Comparison of ENCODE assay signal across 15 cellular contexts in genomic region chr1:119773711-119774241, GRCh38. TPM values are rescaled to one million over a fixed set of nuclear protein-coding genes. Genes with fewer than 3 reads are reported as not detected.
A peak's percentile ranks its signal among the peaks of the same experiment; 100 is the strongest.
DNase-seq lines count a peak whose midpoint lies in the region; ATAC-seq, FAIRE-seq and TF ChIP-seq lines count a peak whose summit lies in the region.
"Had no signal": no experiment of that assay in that cellular context is flagged by ENCODE, and none has a peak within 500 bp of the region (broad histone marks: within the 10 kb centered on the region; RNA-seq: fewer than 3 reads in every experiment).

No MANE protein-coding gene starts in this region.

- no peaks in the 10 kb centered on the region; the same call in 1 of the 2 replicates for H3K23me2 ChIP-seq in H1 (ENCODE audit: low read depth, low read length)

- H3K18ac ChIP-seq in H1 (ENCODE audit: extremely low read depth, low read length) (0 out of 2 replicates have a peak overlapping the region, but pooled peaks have one; percentile 10), mesendoderm (ENCODE audit: low read length) (no peak overlapping the region)

- 80% methylated on average over 3 of the region's 3 CpGs; no CpG with 5 or more reads in 1 of the 2 experiments for WGBS in H1 (ENCODE audit: extremely low coverage in 1 of 2, insufficient coverage in 1 of 2, insufficient read length in 1 of 2, insufficient replicate concordance in 2 of 2, low coverage in 1 of 2, low lambda C conversion rate in 2 of 2, missing lambda C conversion rate in 1 of 2), 2 experiments
- no CpG with 5 or more reads among the region's 3 CpGs for WGBS in mesendoderm (ENCODE audit: extremely low coverage, insufficient coverage, low lambda C conversion rate)
- WGBS in gastroesophageal sphincter (ENCODE audit: low coverage in 1 of 2), 2 donors = 89 to 92% methylated on average over 3 of the region's 3 CpGs

- H3K56ac ChIP-seq in H1 (replicated peaks; ENCODE audit: insufficient read length, low read depth, low read length) (no peak overlapping the region), mesendoderm (ENCODE audit: low read length) (peak overlapping the region; percentile 12)

- H3K9me3 Mint-ChIP-seq in activated T-helper 17 cell treated with anti-CD3 and anti-CD28 coated beads, Interleukin-2, amount 50 U/mL, for 72 hours = no peaks in the 10 kb centered on the region

- no peak for TF ChIP-seq POLR2A in H1 (IDR thresholded peaks at IDR 0.05; ENCODE audit: control extremely low read depth in 1 of 2, low read depth in 2 of 2, low read length in 2 of 2)
- no peak for TF ChIP-seq POLR2A in gastroesophageal sphincter (IDR thresholded peaks at IDR 0.05)

- no peak overlapping the region for H3K27ac Mint-ChIP-seq in activated T-helper 17 cell treated with anti-CD3 and anti-CD28 coated beads, Interleukin-2, amount 50 U/mL, for 72 hours

- peak; percentile 35 to 85 (median 48) for DNase-seq in NCI-H1417 (lab: John Stamatoyannopoulos, UW)
- DNase-seq in H1 (ENCODE audit: low read depth in 1 of 2, low spot score in 2 of 2) = no peak
- DNase-seq in mesendoderm = peak; percentile 85
- no peak for DNase-seq in amygdala (lab: John Stamatoyannopoulos, UW)
- DNase-seq: activated naive CD4-positive, alpha-beta T cell treated with anti-CD3 and anti-CD28 coated beads, Interleukin-2, amount 50 U/mL, for 16 hours; midbrain; stimulated activated CD4-positive, alpha-beta T cell treated with anti-CD3 and anti-CD28 coated beads, Interleukin-1b, Interleukin-23, amount 100 ng/mL, for 48 hours had no signal

- no peaks in the 10 kb centered on the region for H4K20me1 ChIP-seq in H1 (replicated peaks in 1 of 2; ENCODE audit: control insufficient read depth in 1 of 2, insufficient read depth in 2 of 2, low read length in 2 of 2)

- TF ChIP-seq RAD21 in H1 (IDR thresholded peaks at IDR 0.05 in 1 of 2, conservative IDR thresholded peaks at IDR 0.05 in 1 of 2; ENCODE audit: low read depth in 2 of 2, low read length in 2 of 2) = no peak

- no peak for ATAC-seq in gastroesophageal sphincter
- ATAC-seq in activated T-helper 17 cell treated with anti-CD3 and anti-CD28 coated beads, Interleukin-2, amount 50 U/mL, for 72 hours (replicated peaks) = no peak
- ATAC-seq in GM19035 (IDR thresholded peaks at IDR 0.05; ENCODE audit: unreplicated experiment) = no peak

- H4K5ac ChIP-seq in H1 (ENCODE audit: insufficient read length, low read depth, low read length) (no peak overlapping the region), mesendoderm (ENCODE audit: low read length) (no peak overlapping the region)

- H3K9me3 ChIP-seq in H1 (ENCODE audit: insufficient read depth in 2 of 2, low read depth in 1 of 2, low read length in 1 of 2) = no peaks in the 10 kb centered on the region
- no peaks in the 10 kb centered on the region for H3K9me3 ChIP-seq in gastroesophageal sphincter

- H3K4me2 ChIP-seq in H1 (ENCODE audit: insufficient read depth in 1 of 2, low read depth in 2 of 2, low read length in 2 of 2) (peak overlapping the region; percentile 28 to 38), mesendoderm (ENCODE audit: low read length) (no peak overlapping the region)

- H3K79me2 ChIP-seq in H1 (ENCODE audit: control insufficient read depth in 1 of 2, insufficient read depth in 2 of 2, low read length in 2 of 2) (no peaks in the 10 kb centered on the region), mesendoderm (ENCODE audit: control insufficient read depth, insufficient read depth, low read length) (no peaks in the 10 kb centered on the region)

- POLR2A ChIA-PET in H1 (lab: Charles Lee; ENCODE audit: partially characterized antibody) = interaction anchor here (1.0 to 1.5 kb wide), 5 partner anchors 9 to 62 kb away, joined by 3 to 5 read pairs (median 3); partner anchors contain the start of gene PHGDH

- H3K36me3 ChIP-seq in H1 (ENCODE audit: control insufficient read depth in 2 of 4, insufficient read depth in 4 of 4, low read length in 3 of 4) (no peaks in the 10 kb centered on the region), mesendoderm (ENCODE audit: control insufficient read depth, insufficient read depth, low read length) (no peaks in the 10 kb centered on the region), gastroesophageal sphincter (no peaks in the 10 kb centered on the region)

- TF ChIP-seq CTCF in C4-2B (conservative IDR thresholded peaks at IDR 0.05) = no peak
- TF ChIP-seq CTCF in H1 (IDR thresholded peaks at IDR 0.05; ENCODE audit: control extremely low read depth in 1 of 3, insufficient read depth in 1 of 3, low read depth in 1 of 3, low read length in 3 of 3) = no peak
- TF ChIP-seq CTCF in gastroesophageal sphincter (IDR thresholded peaks at IDR 0.05) = no peak

- no peak overlapping the region for H2AK5ac ChIP-seq in H1 (ENCODE audit: low read depth, low read length)
- H2AK5ac ChIP-seq in mesendoderm (ENCODE audit: low read length) = no peak overlapping the region

- H3K4ac ChIP-seq in H1 (replicated peaks; ENCODE audit: insufficient read length, low read depth, low read length) (no peak overlapping the region), mesendoderm (ENCODE audit: low read depth, low read length) (no peak overlapping the region)

- H3K4me3 ChIP-seq in H1 (ENCODE audit: extremely low read depth in 1 of 4, insufficient read depth in 2 of 4, low read depth in 3 of 4, low read length in 4 of 4) = 0 out of 8 replicates have a peak overlapping the region, but pooled peaks of 1 of the 4 experiments have one; percentile 3
- no peak overlapping the region for H3K4me3 ChIP-seq in mesendoderm (ENCODE audit: low read length)
- no peak overlapping the region for H3K4me3 ChIP-seq in gastroesophageal sphincter

- no peak for TF ChIP-seq EP300 in H1 (IDR thresholded peaks at IDR 0.05; ENCODE audit: borderline replicate concordance in 1 of 2, low read depth in 2 of 2, low read length in 2 of 2)
- no peak for TF ChIP-seq EP300 in gastroesophageal sphincter (IDR thresholded peaks at IDR 0.05)

- no peaks in the 10 kb centered on the region for H3K4me1 Mint-ChIP-seq in activated T-helper 17 cell treated with anti-CD3 and anti-CD28 coated beads, Interleukin-2, amount 50 U/mL, for 72 hours

- no peak overlapping the region for H3K4me3 Mint-ChIP-seq in activated T-helper 17 cell treated with anti-CD3 and anti-CD28 coated beads, Interleukin-2, amount 50 U/mL, for 72 hours

- H2BK15ac ChIP-seq in H1 (ENCODE audit: low read length) (no peak overlapping the region), mesendoderm (replicated peaks; ENCODE audit: low read depth) (no peak overlapping the region)

- no peak overlapping the region for H3K9ac ChIP-seq in H1 (replicated peaks in 1 of 4; ENCODE audit: extremely low read depth in 1 of 4, low read depth in 3 of 4, low read length in 3 of 4)
- H3K9ac ChIP-seq in mesendoderm (ENCODE audit: low read length) = no peak overlapping the region

- no peak overlapping the region for H4K91ac ChIP-seq in H1 (replicated peaks; ENCODE audit: insufficient read length, low read length)

- H4K8ac ChIP-seq in H1 (ENCODE audit: extremely low read depth, insufficient read depth, low read length) = no peak overlapping the region
- H4K8ac ChIP-seq in mesendoderm (ENCODE audit: low read depth, low read length) = no peak overlapping the region

- H3K14ac ChIP-seq in H1 (ENCODE audit: insufficient read length) = no peak overlapping the region

- H2BK120ac ChIP-seq in H1 (replicated peaks; ENCODE audit: low read depth, low read length) = no peak overlapping the region
- no peak overlapping the region for H2BK120ac ChIP-seq in mesendoderm (ENCODE audit: low read depth, low read length)

- H2BK5ac ChIP-seq in H1 (ENCODE audit: low read depth, low read length) = no peak overlapping the region
- no peak overlapping the region for H2BK5ac ChIP-seq in mesendoderm (ENCODE audit: low read length)

- H3K79me1 ChIP-seq in H1 (ENCODE audit: low read depth, low read length) (no peaks in the 10 kb centered on the region), mesendoderm (ENCODE audit: low read length) (no peaks in the 10 kb centered on the region)

- H3K27me3 ChIP-seq in H1 (replicated peaks in 1 of 4; ENCODE audit: control insufficient read depth in 3 of 4, extremely low read depth in 1 of 4, insufficient read depth in 3 of 4, low read length in 3 of 4) = no peaks in the 10 kb centered on the region
- no peaks in the 10 kb centered on the region for H3K27me3 ChIP-seq in mesendoderm (ENCODE audit: insufficient read depth, low read length, poor library complexity)
- no peaks in the 10 kb centered on the region for H3K27me3 ChIP-seq in gastroesophageal sphincter

- H2BK20ac ChIP-seq in H1 (ENCODE audit: low read length) = no peak overlapping the region

- peaks cover 13% of the 10 kb centered on the region for H3K27me3 Mint-ChIP-seq in activated T-helper 17 cell treated with anti-CD3 and anti-CD28 coated beads, Interleukin-2, amount 50 U/mL, for 72 hours

- FAIRE-seq in H1 (lab: Jason Lieb, UNC) = no peak
- FAIRE-seq: endothelial cell of umbilical vein, GM18507, H54 had no signal

- H3K27ac ChIP-seq in C4-2B (peak overlapping the region; percentile 69; the same call in 1 of the 2 replicates), H1 (ENCODE audit: low read depth, low read length) (no peak overlapping the region), mesendoderm (ENCODE audit: low read depth, low read length) (no peak overlapping the region), gastroesophageal sphincter (no peak overlapping the region)

- H3K36me3 Mint-ChIP-seq in activated T-helper 17 cell treated with anti-CD3 and anti-CD28 coated beads, Interleukin-2, amount 50 U/mL, for 72 hours (ENCODE audit: low read depth) = no peaks in the 10 kb centered on the region

- H2AFZ ChIP-seq in H1 (ENCODE audit: low read length) = peak overlapping the region; percentile 37; the same call in 1 of the 2 replicates

- peaks cover 0 to 3% (median 1%) of the 10 kb centered on the region in 4 experiments; a peak in 1 of 7 replicates for H3K4me1 ChIP-seq in H1 (replicated peaks in 1 of 4; ENCODE audit: control insufficient read depth in 3 of 4, insufficient read depth in 4 of 4, low read length in 3 of 4)
- H3K4me1 ChIP-seq in mesendoderm (ENCODE audit: control insufficient read depth, low read depth, low read length) = peaks cover 10% of the 10 kb centered on the region
- peaks cover 0 to 9% (median 0%) of the 10 kb centered on the region in 3 donors for H3K4me1 ChIP-seq in gastroesophageal sphincter

- H3K23ac ChIP-seq in H1 (ENCODE audit: insufficient read length) (no peak overlapping the region), mesendoderm (ENCODE audit: low read length) (no peak overlapping the region)

- H2BK12ac ChIP-seq in H1 (ENCODE audit: low read depth, low read length) = no peak overlapping the region

- CTCF ChIA-PET in H1 (lab: Charles Lee; ENCODE audit: partially characterized antibody) = interaction anchor here (1.1 to 1.8 kb wide), 3 partner anchors 12 to 30 kb away, joined by 3 to 5 read pairs (median 3); no protein-coding TSS in a partner anchor

RNA-seq across cellular contexts. Expression of gene HMGCS2, which starts 5.1 kb away (rescaled TPM):
- not detected in 2 replicates for total RNA-seq in H1 (2021; fragmentation: NEBNext Ultra II Directional; extraction: Animal tissue kit (Norgen Biotek cat#: 25700))
- polyA plus RNA-seq in H1 (2011; rRNA removed) = not detected in 2 replicates
- not detected for polyA plus RNA-seq in H1 (2011; cell fraction: cytosol; rRNA removed)
- not detected for polyA plus RNA-seq in H1 (2011; cell fraction: nucleus; rRNA removed)
- not detected in 4 replicates for polyA plus RNA-seq in H1 (2012, experiment 1 of 2)
- not detected for polyA plus RNA-seq in H1 (2012, experiment 2 of 2)
- polyA plus RNA-seq in H1 (2013, experiment 1 of 2) = not detected
- polyA plus RNA-seq in H1 (2013, experiment 2 of 2) = not detected
- polyA minus RNA-seq in H1 (2011; rRNA and poly(A)+ RNA removed) = not detected in 2 replicates
- polyA minus RNA-seq in H1 (2011; cell fraction: cytosol; rRNA and poly(A)+ RNA removed) = not detected
- polyA minus RNA-seq in H1 (2011; cell fraction: nucleus; rRNA and poly(A)+ RNA removed) = not detected
- not detected for polyA plus RNA-seq in mesendoderm (2013, experiment 1 of 2)
- polyA plus RNA-seq in mesendoderm (2013, experiment 2 of 2) = not detected
- 1 to 10 TPM in 1 of 4 donors, under 1 TPM in 1, not detected in 2; 0.15 to 3.4 TPM for total RNA-seq in gastroesophageal sphincter
- total RNA-seq in activated T-helper 17 cell treated with anti-CD3 and anti-CD28 coated beads, Interleukin-2, amount 50 U/mL, for 72 hours = not detected
- total RNA-seq: endothelial cell of umbilical vein, temporal lobe had no signal
- polyA plus RNA-seq: endothelial cell of umbilical vein had no signal

RNA-seq across cellular contexts. Expression of gene REG4, which starts 37.5 kb away (rescaled TPM):
- total RNA-seq in H1 (2021; fragmentation: NEBNext Ultra II Directional; extraction: Animal tissue kit (Norgen Biotek cat#: 25700)) = not detected in 2 replicates
- polyA plus RNA-seq in H1 (2011; rRNA removed) = not detected in 2 replicates
- polyA plus RNA-seq in H1 (2011; cell fraction: cytosol; rRNA removed) = not detected
- not detected for polyA plus RNA-seq in H1 (2011; cell fraction: nucleus; rRNA removed)
- not detected in 4 replicates for polyA plus RNA-seq in H1 (2012, experiment 1 of 2)
- polyA plus RNA-seq in H1 (2012, experiment 2 of 2) = not detected
- not detected for polyA plus RNA-seq in H1 (2013, experiment 1 of 2)
- not detected for polyA plus RNA-seq in H1 (2013, experiment 2 of 2)
- polyA minus RNA-seq in H1 (2011; rRNA and poly(A)+ RNA removed) = not detected in 2 replicates
- polyA minus RNA-seq in H1 (2011; cell fraction: cytosol; rRNA and poly(A)+ RNA removed) = not detected
- polyA minus RNA-seq in H1 (2011; cell fraction: nucleus; rRNA and poly(A)+ RNA removed) = not detected
- not detected for polyA plus RNA-seq in mesendoderm (2013, experiment 1 of 2)
- polyA plus RNA-seq in mesendoderm (2013, experiment 2 of 2) = not detected
- total RNA-seq in gastroesophageal sphincter = not detected
- total RNA-seq in activated T-helper 17 cell treated with anti-CD3 and anti-CD28 coated beads, Interleukin-2, amount 50 U/mL, for 72 hours = 1 to 10 TPM in 1 of 2 donors, not detected in 1; 1.4 TPM
- total RNA-seq: endothelial cell of umbilical vein, temporal lobe had no signal
- polyA plus RNA-seq: endothelial cell of umbilical vein had no signal

Comparison
In these comparisons a context has a peak if more than half of its experiments do, and no peak if none do; other contexts are left out.
1. DNase-seq: peak in NCI-H1417 (3 of 3) and mesendoderm (single experiment); none in H1 (0 of 2) and amygdala (0 of 56).